8 cellular contexts compared by ENCODE assay signal in genomic region chr3:170180952-170181876, GRCh38. TPM values are rescaled to one million over a fixed set of nuclear protein-coding genes. Genes with fewer than 3 reads are reported as not detected.
A peak's percentile ranks its signal among the peaks of the same experiment; 100 is the strongest.
DNase-seq lines count a peak whose midpoint lies in the region; ATAC-seq and TF ChIP-seq lines count a peak whose summit lies in the region.

Gene PHC3 (minus strand): TSS chr3:170181733. CDS start chr3:170181715, 18 bp downstream.

- peaks cover 27% of the 10 kb centered on the region for H3K36me3 Mint-ChIP-seq in activated CD4-positive, alpha-beta T cell treated with anti-CD3 and anti-CD28 coated beads, Interleukin-2, amount 10 ng/mL, durations not matched to agents 24 days and 14 days (ENCODE audit: low read depth)

- peaks cover 24% of the 10 kb centered on the region for H3K4me1 Mint-ChIP-seq in activated CD4-positive, alpha-beta T cell treated with anti-CD3 and anti-CD28 coated beads, Interleukin-2, amount 10 ng/mL, durations not matched to agents 24 days and 14 days

- H3K27me3 Mint-ChIP-seq in activated CD4-positive, alpha-beta T cell treated with anti-CD3 and anti-CD28 coated beads, Interleukin-2, amount 10 ng/mL, durations not matched to agents 24 days and 14 days: no peaks in the 10 kb centered on the region

- H3K9me3 Mint-ChIP-seq in activated CD4-positive, alpha-beta T cell treated with anti-CD3 and anti-CD28 coated beads, Interleukin-2, amount 10 ng/mL, durations not matched to agents 24 days and 14 days: no peaks in the 10 kb centered on the region

- H3K27ac ChIP-seq in colonic mucosa (peak within 1 kb of the TSS; percentile 99), layer of hippocampus (ENCODE audit: low read depth, low read length) (peak within 1 kb of the TSS; percentile 90)

- H3K27me3 ChIP-seq in colonic mucosa: no peaks in the 10 kb centered on the region
- no peaks in the 10 kb centered on the region for H3K27me3 ChIP-seq in layer of hippocampus (ENCODE audit: control insufficient read depth, insufficient read depth, low read length)

- no peaks in the 10 kb centered on the region for H3K9me3 ChIP-seq in colonic mucosa

- ATAC-seq in GM19351 (IDR thresholded peaks at IDR 0.05; ENCODE audit: unreplicated experiment): peak; percentile 64
- ATAC-seq in HG03520 (IDR thresholded peaks at IDR 0.05; ENCODE audit: unreplicated experiment): peak; percentile 78

- TF ChIP-seq CTCF in colonic mucosa (IDR thresholded peaks at IDR 0.05): no peak

- peak within 1 kb of the TSS; percentile 100 for H3K27ac Mint-ChIP-seq in activated CD4-positive, alpha-beta T cell treated with anti-CD3 and anti-CD28 coated beads, Interleukin-2, amount 10 ng/mL, durations not matched to agents 24 days and 14 days

- intact Hi-C loops in activated CD4-positive, alpha-beta T cell treated with anti-CD3 and anti-CD28 coated beads, Interleukin-2, amount 10 ng/mL, durations not matched to agents 24 days and 14 days (cut with micrococcal nuclease): loop anchor here (1.0 to 5.0 kb wide), 10 partner anchors 10 to 688 kb away; partner anchors contain the start of genes GPR160, MYNN, PRKCI and SKIL
- intact Hi-C loops in colonic mucosa (cut with DNase I): no loop called here

- peak within 1 kb of the TSS; percentile 98 for H3K4me3 Mint-ChIP-seq in activated CD4-positive, alpha-beta T cell treated with anti-CD3 and anti-CD28 coated beads, Interleukin-2, amount 10 ng/mL, durations not matched to agents 24 days and 14 days

- no peaks in the 10 kb centered on the region for H3K36me3 ChIP-seq in colonic mucosa

- peak within 1 kb of the TSS; percentile 94 to 95 for H3K9ac ChIP-seq in colonic mucosa (ENCODE audit: low read depth in 2 of 2, low read length in 2 of 2)

- DNase-seq in C1 segment of cervical spinal cord (lab: John Stamatoyannopoulos, UW): peak; percentile 48 to 94 (median 89)
- peak; percentile 91 for DNase-seq in NCI-H526 treated with DMSO at 0.1 percent for 48 hours (lab: John Stamatoyannopoulos, UW)
- DNase-seq in activated CD4-positive, alpha-beta T cell treated with anti-CD3 and anti-CD28 coated beads, Interleukin-2, amount 10 ng/mL, durations not matched to agents 24 days and 14 days: peak; percentile 97
- DNase-seq in colonic mucosa: peak; percentile 95
- peak; percentile 79 to 91 (median 85) for DNase-seq in stimulated activated CD4-positive, alpha-beta T cell treated with anti-CD3 and anti-CD28 coated beads, Interleukin-1b, Interleukin-23, amount 100 ng/mL, for 24 hours (ENCODE audit: low read depth in 4 of 4, low spot score in 1 of 4)

- peaks cover 3% of the 10 kb centered on the region for H3K4me1 ChIP-seq in colonic mucosa

- peak within 1 kb of the TSS; percentile 86 for H3K4me3 ChIP-seq in colonic mucosa

RNA-seq across cellular contexts. Expression of gene PHC3, which starts in this region (rescaled TPM):
- 54.7 and 56.4 TPM in 2 replicates for total RNA-seq in activated CD4-positive, alpha-beta T cell treated with anti-CD3 and anti-CD28 coated beads, Interleukin-2, amount 10 ng/mL, durations not matched to agents 24 days and 14 days
- 10 to 100 TPM; 36.4 to 49.4 TPM for total RNA-seq in colonic mucosa

Comparison
In these comparisons a context has a peak if more than half of its experiments do, and no peak if none do; other contexts are left out.
1. Peak in every context shown above with its lines: DNase-seq, ATAC-seq, H3K4me3 ChIP-seq and H3K27ac ChIP-seq.